Comparison of ENCODE assay signal across 32 cellular contexts in the genomic region with DNA sequence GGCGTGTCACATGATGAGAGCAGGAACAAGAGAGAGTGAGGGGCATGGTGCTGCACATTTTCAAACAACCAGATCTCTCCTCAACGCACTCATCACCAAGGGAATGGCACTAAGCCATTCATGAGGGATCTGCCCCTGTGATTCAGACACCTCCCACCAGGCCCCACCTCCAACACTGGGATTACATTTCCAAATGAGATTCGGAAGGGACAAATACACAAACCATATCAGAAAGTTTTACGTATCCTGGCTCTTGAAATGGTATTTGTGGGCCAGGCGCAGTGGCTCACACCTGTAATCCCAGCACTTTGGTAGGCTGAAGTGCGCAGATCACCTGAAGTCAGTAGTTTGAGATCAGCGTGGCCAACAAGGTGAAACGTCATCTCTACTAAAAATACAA.
DNase-seq lines count a peak whose midpoint lies in the region; ATAC-seq and TF ChIP-seq lines count a peak whose summit lies in the region.
"Had no signal": no experiment of that assay in that cellular context is flagged by ENCODE, and none has a peak within 500 bp of the region (broad histone marks: within the 10 kb centered on the region; RNA-seq: fewer than 3 reads in every experiment).

No MANE protein-coding gene starts in this region.

- no peaks in the 10 kb centered on the region for H4K20me1 ChIP-seq in smooth muscle cell (ENCODE audit: low read depth)

- no peak for TF ChIP-seq POLR2A in spleen (IDR thresholded peaks at IDR 0.05)

- H3K79me2 ChIP-seq in smooth muscle cell (ENCODE audit: low read depth), result no peaks in the 10 kb centered on the region

- ATAC-seq in natural killer cell treated with Interleukin-12 subunit alpha and Interleukin-12 subunit beta and Interleukin-15 and Interleukin-18, amount 100 ng/mL, for 72 hours, result no peak
- no peak for ATAC-seq in natural killer cell
- ATAC-seq in left lobe of liver, result peak; percentile 71
- no peak for ATAC-seq in HG03045 (IDR thresholded peaks at IDR 0.05; ENCODE audit: unreplicated experiment)
- ATAC-seq: activated CD4-positive, alpha-beta T cell treated with anti-CD3 and anti-CD28 coated beads for 36 hours; activated CD8-positive, alpha-beta T cell treated with anti-CD3 and anti-CD28 coated beads, Interleukin-2, amount 10 ng/mL, durations not matched to agents 7 days and 5 days; activated naive CD4-positive, alpha-beta T cell treated with anti-CD3 and anti-CD28 coated beads, Interleukin-2, amount 50 U/mL, for 72 hours; gastroesophageal sphincter; left cardiac atrium; naive thymus-derived CD8-positive, alpha-beta T cell; pancreas; PC-3 had no signal

- H3K9me3 ChIP-seq in spleen (no peaks in the 10 kb centered on the region), smooth muscle cell (replicated peaks; ENCODE audit: low read depth) (no peaks in the 10 kb centered on the region)
- H3K9me3 ChIP-seq: gastroesophageal sphincter, HAP-1, pancreas, suprapubic skin had no signal

- H3K36me3 ChIP-seq in spleen, result no peaks in the 10 kb centered on the region
- no peaks in the 10 kb centered on the region for H3K36me3 ChIP-seq in smooth muscle cell (ENCODE audit: low read depth)
- H3K36me3 ChIP-seq: HAP-1, pancreas, suprapubic skin had no signal

- peaks cover 0 to 60% (median 29%) of the 10 kb centered on the region in 6 donors for H3K4me1 ChIP-seq in spleen
- no peaks in the 10 kb centered on the region for H3K4me1 ChIP-seq in smooth muscle cell (ENCODE audit: low read depth)
- H3K4me1 ChIP-seq: HAP-1, pancreas had no signal

- intact Hi-C loops in natural killer cell (cut with micrococcal nuclease), result no loop called here
- intact Hi-C loops in spleen (cut with DNase I; ENCODE audit: low total_unique reads), result no loop called here

- H3K4me3 Mint-ChIP-seq in natural killer cell treated with Interleukin-12 subunit alpha and Interleukin-12 subunit beta and Interleukin-15 and Interleukin-18, amount 100 ng/mL, for 72 hours, result no peak overlapping the region
- no peak overlapping the region for H3K4me3 Mint-ChIP-seq in natural killer cell
- H3K4me3 Mint-ChIP-seq: activated CD4-positive, alpha-beta T cell treated with anti-CD3 and anti-CD28 coated beads for 36 hours; activated CD8-positive, alpha-beta T cell treated with anti-CD3 and anti-CD28 coated beads, Interleukin-2, amount 10 ng/mL, durations not matched to agents 7 days and 5 days; CD8-positive, alpha-beta memory T cell; central memory CD8-positive, alpha-beta T cell; naive thymus-derived CD8-positive, alpha-beta T cell; T-helper 2 cell treated with Interferon-gamma antibody and Interleukin-4, amounts not matched to agents 5 μg/mL and 100 μg/mL, for 36 hours had no signal

- WGBS in spleen, 5 donors, result 93 to 96% (median 94%) methylated on average over 8 of the region's 8 CpGs
- WGBS in smooth muscle cell (ENCODE audit: low lambda C conversion rate), result 95% methylated on average over 8 of the region's 8 CpGs

- H3K4me3 ChIP-seq in spleen (no peak overlapping the region), smooth muscle cell (no peak overlapping the region)
- H3K4me3 ChIP-seq: gastroesophageal sphincter, HAP-1, hepatocyte, pancreas, suprapubic skin had no signal

- DNase-seq in natural killer cell treated with Interleukin-12 subunit alpha and Interleukin-12 subunit beta and Interleukin-15 and Interleukin-18, amount 100 ng/mL, for 72 hours (ENCODE audit: low spot score), result no peak
- DNase-seq in natural killer cell, result no peak
- peak; percentile 89 for DNase-seq in left lobe of liver (ENCODE audit: low spot score)
- no peak for DNase-seq in spleen
- no peak for DNase-seq in NCI-H1436 (lab: John Stamatoyannopoulos, UW)
- DNase-seq in EL, result no peak
- DNase-seq in smooth muscle cell (lab: John Stamatoyannopoulos, UW; ENCODE audit: unreplicated experiment), result no peak
- DNase-seq: activated CD4-positive, alpha-beta T cell treated with anti-CD3 and anti-CD28 coated beads for 36 hours; activated CD8-positive, alpha-beta T cell treated with anti-CD3 and anti-CD28 coated beads, Interleukin-2, amount 10 ng/mL, durations not matched to agents 7 days and 5 days; CD8-positive, alpha-beta memory T cell; DMS153; Kasumi-1; left cardiac atrium; naive thymus-derived CD8-positive, alpha-beta T cell; NCI-H1694; NCI-H2171 treated with DMSO at 0.1 percent for 48 hours; NCI-H524 treated with DMSO at 0.1 percent for 48 hours; NK-92 treated with Interleukin-12 subunit alpha and Interleukin-12 subunit beta, amount 100 ng/mL, for 24 hours; pancreas; PC-3; retina; Right ventricle myocardium superior; stimulated activated CD4-positive, alpha-beta T cell treated with anti-CD3 and anti-CD28 coated beads, Interleukin-12 subunit alpha, Interleukin-12 subunit beta, amount 100 ng/mL, for 4 hours; stimulated activated CD4-positive, alpha-beta T cell treated with anti-CD3 and anti-CD28 coated beads, Interleukin-4, amount 100 ng/mL, for 1 hour had no signal

- H3K27ac ChIP-seq in spleen (peak overlapping the region in 6 of 8 donors; percentile 80 to 95 (median 88)), smooth muscle cell (ENCODE audit: low read depth) (no peak overlapping the region)
- H3K27ac ChIP-seq: hepatocyte, suprapubic skin had no signal

- peak overlapping the region; percentile 83 to 91 for H3K27ac Mint-ChIP-seq in natural killer cell treated with Interleukin-12 subunit alpha and Interleukin-12 subunit beta and Interleukin-15 and Interleukin-18, amount 100 ng/mL, for 72 hours
- H3K27ac Mint-ChIP-seq in natural killer cell, result peak overlapping the region in 1 of 2 donors; percentile 43
- H3K27ac Mint-ChIP-seq: activated CD4-positive, alpha-beta T cell treated with anti-CD3 and anti-CD28 coated beads for 36 hours; activated CD8-positive, alpha-beta T cell treated with anti-CD3 and anti-CD28 coated beads, Interleukin-2, amount 10 ng/mL, durations not matched to agents 7 days and 5 days; activated naive CD4-positive, alpha-beta T cell treated with anti-CD3 and anti-CD28 coated beads, Interleukin-2, amount 50 U/mL, for 72 hours; CD8-positive, alpha-beta memory T cell; naive thymus-derived CD8-positive, alpha-beta T cell; T-helper 2 cell treated with Interferon-gamma antibody and Interleukin-4, amounts not matched to agents 5 μg/mL and 100 μg/mL, for 36 hours had no signal

- no peaks in the 10 kb centered on the region for H3K27me3 Mint-ChIP-seq in natural killer cell treated with Interleukin-12 subunit alpha and Interleukin-12 subunit beta and Interleukin-15 and Interleukin-18, amount 100 ng/mL, for 72 hours
- H3K27me3 Mint-ChIP-seq in natural killer cell (ENCODE audit: low read depth in 2 of 2), result no peaks in the 10 kb centered on the region
- H3K27me3 Mint-ChIP-seq: activated CD4-positive, alpha-beta T cell treated with anti-CD3 and anti-CD28 coated beads for 36 hours; CD8-positive, alpha-beta memory T cell; central memory CD8-positive, alpha-beta T cell; naive thymus-derived CD8-positive, alpha-beta T cell had no signal

- H2AFZ ChIP-seq in smooth muscle cell (ENCODE audit: low read depth), result no peak overlapping the region
- H2AFZ ChIP-seq: hepatocyte had no signal

- no peaks in the 10 kb centered on the region for H3K9me3 Mint-ChIP-seq in natural killer cell treated with Interleukin-12 subunit alpha and Interleukin-12 subunit beta and Interleukin-15 and Interleukin-18, amount 100 ng/mL, for 72 hours
- no peaks in the 10 kb centered on the region for H3K9me3 Mint-ChIP-seq in natural killer cell

- H3K4me2 ChIP-seq in smooth muscle cell, result no peak overlapping the region
- H3K4me2 ChIP-seq: hepatocyte had no signal

- H3F3A ChIP-seq in smooth muscle cell (ENCODE audit: low read depth), result no peaks in the 10 kb centered on the region

- TF ChIP-seq CTCF in natural killer cell (IDR thresholded peaks at IDR 0.05) (no peak), spleen (IDR thresholded peaks at IDR 0.05 in 8 of 11, conservative IDR thresholded peaks at IDR 0.05 in 3 of 11) (no peak), smooth muscle cell (IDR thresholded peaks at IDR 0.05; ENCODE audit: borderline replicate concordance, insufficient read depth, poor library complexity, severe bottlenecking) (no peak)

- H3K9ac ChIP-seq in smooth muscle cell (ENCODE audit: low read depth), result no peak overlapping the region

- H3K4me1 Mint-ChIP-seq in natural killer cell treated with Interleukin-12 subunit alpha and Interleukin-12 subunit beta and Interleukin-15 and Interleukin-18, amount 100 ng/mL, for 72 hours (ENCODE audit: low read depth in 2 of 2), result peaks cover 25 to 32% of the 10 kb centered on the region in 2 donors
- H3K4me1 Mint-ChIP-seq in natural killer cell, result peaks cover 21 to 27% of the 10 kb centered on the region in 2 donors
- H3K4me1 Mint-ChIP-seq: activated CD4-positive, alpha-beta T cell treated with anti-CD3 and anti-CD28 coated beads for 36 hours; CD8-positive, alpha-beta memory T cell; central memory CD8-positive, alpha-beta T cell had no signal

- H3K27me3 ChIP-seq in spleen (replicated peaks in 1 of 7), result no peaks in the 10 kb centered on the region
- no peaks in the 10 kb centered on the region for H3K27me3 ChIP-seq in smooth muscle cell (ENCODE audit: low read depth)
- H3K27me3 ChIP-seq: gastroesophageal sphincter, hepatocyte, pancreas, suprapubic skin had no signal

- H3K36me3 Mint-ChIP-seq in natural killer cell treated with Interleukin-12 subunit alpha and Interleukin-12 subunit beta and Interleukin-15 and Interleukin-18, amount 100 ng/mL, for 72 hours, result peaks cover 7% of the 10 kb centered on the region
- no peaks in the 10 kb centered on the region for H3K36me3 Mint-ChIP-seq in natural killer cell
- H3K36me3 Mint-ChIP-seq: CD8-positive, alpha-beta memory T cell; naive thymus-derived CD8-positive, alpha-beta T cell had no signal
